Comparison of ENCODE assay signal across 1 cellular context in genomic region chr17:10743316-10744009, GRCh38.
TF ChIP-seq lines count a peak whose summit lies in the region.

No MANE protein-coding gene starts in this region.

TF ChIP-seq in A549, 52 proteins besides CTCF, POLR2A, EP300 and RAD21:
- no peak for TF ChIP-seq HEYL (CRISPR knock-in tag; IDR thresholded peaks at IDR 0.05)
- no peak for TF ChIP-seq EHF (CRISPR knock-in tag; IDR thresholded peaks at IDR 0.05)
- no peak for TF ChIP-seq MAFK (IDR thresholded peaks at IDR 0.05; ENCODE audit: partially characterized antibody)
- no peak for TF ChIP-seq CBX8 (IDR thresholded peaks at IDR 0.05)
- no peak for TF ChIP-seq ATOH8 (CRISPR knock-in tag; IDR thresholded peaks at IDR 0.05; ENCODE audit: low read depth)
- TF ChIP-seq RCOR1 (IDR thresholded peaks at IDR 0.05; ENCODE audit: low read depth, low read length): no peak
- TF ChIP-seq MYC (IDR thresholded peaks at IDR 0.05; ENCODE audit: borderline replicate concordance, low read length): no peak
- TF ChIP-seq EHMT2 (IDR thresholded peaks at IDR 0.05; ENCODE audit: low read depth): no peak
TF ChIP-seq in A549: peak in this region for 0.
